ENCODE assay signal across 16 cellular contexts in the genomic region with DNA sequence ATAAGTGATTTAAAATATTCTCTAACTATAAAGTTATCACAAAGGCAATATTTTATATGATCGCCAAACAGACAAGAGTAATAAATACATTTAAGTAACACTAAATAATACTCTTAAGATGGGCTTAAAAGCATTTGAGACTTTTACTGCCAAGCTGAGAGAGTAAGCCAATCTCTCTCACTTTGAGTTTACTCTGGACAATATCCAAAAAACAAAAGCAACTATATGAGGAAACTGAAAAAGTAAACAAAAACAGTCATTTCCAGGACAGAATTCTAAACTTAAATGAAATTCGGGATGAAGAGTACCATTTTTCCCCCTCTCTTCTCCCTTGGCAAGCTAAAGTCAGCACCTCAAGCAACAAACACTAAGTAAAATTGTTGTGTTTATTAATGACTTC.
DNase-seq lines count a peak whose midpoint lies in the region; ATAC-seq, FAIRE-seq and TF ChIP-seq lines count a peak whose summit lies in the region.
"Had no signal": no experiment of that assay in that cellular context is flagged by ENCODE, and none has a peak within 500 bp of the region (broad histone marks: within the 10 kb centered on the region; RNA-seq: fewer than 3 reads in every experiment).

No MANE protein-coding gene starts in this region.

- H3K9ac ChIP-seq in liver (ENCODE audit: low read depth in 1 of 2, low read length in 2 of 2) (no peak overlapping the region), HepG2 (ENCODE audit: insufficient read depth, low read depth, low read length) (no peak overlapping the region)

- DNase-seq in HepG2 (ENCODE audit: low spot score) (no peak), astrocyte of the spinal cord (ENCODE audit: low read depth, low spot score) (peak; percentile 46), hepatic stellate cell (ENCODE audit: low spot score) (peak; percentile 8), NCI-H2081 treated with DMSO at 0.1 percent for 48 hours (lab: John Stamatoyannopoulos, UW) (no peak)
- DNase-seq: activated CD8-positive, alpha-beta T cell treated with anti-CD3 and anti-CD28 coated beads for 36 hours; activated effector memory CD4-positive, alpha-beta T cell treated with anti-CD3 and anti-CD28 coated beads, Interleukin-2, amount 50 U/mL, for 16 hours; Kasumi-1; NCI-H2029; ovary; stimulated activated CD4-positive, alpha-beta T cell treated with anti-CD3 and anti-CD28 coated beads, Interleukin-15, amount 100 ng/mL, for 24 hours had no signal

- no peaks in the 10 kb centered on the region for H3K9me3 ChIP-seq in liver (ENCODE audit: control insufficient read depth in 4 of 4, low read length in 3 of 4)
- no peaks in the 10 kb centered on the region for H3K9me3 ChIP-seq in HepG2 (ENCODE audit: low read length)
- H3K9me3 ChIP-seq: ovary had no signal

- ATAC-seq in HepG2 = no peak
- no peak for ATAC-seq in GM18909 (IDR thresholded peaks at IDR 0.05; ENCODE audit: poor library complexity, unreplicated experiment)
- no peak for ATAC-seq in HG02885 (IDR thresholded peaks at IDR 0.05; ENCODE audit: poor library complexity, unreplicated experiment)
- ATAC-seq: activated CD8-positive, alpha-beta T cell treated with anti-CD3 and anti-CD28 coated beads for 36 hours; esophagus mucosa had no signal

- in situ Hi-C loops in HepG2 (cut with HindIII; ENCODE audit: extremely low pct_ligation_motif_present, low pct_unique_long_range_greater_than_20kb) = no loop called here
- in situ Hi-C loops in astrocyte of the spinal cord (cut with HindIII; ENCODE audit: low sequenced_read_pairs) = no loop called here

- H4K20me1 ChIP-seq in HepG2 (ENCODE audit: insufficient read depth, low read length) = no peaks in the 10 kb centered on the region

- intact Hi-C loops in HepG2 (cut with micrococcal nuclease; ENCODE audit: unreplicated experiment) = no loop called here

- H2AFZ ChIP-seq in HepG2 (ENCODE audit: low read length) = no peak overlapping the region

- H3K36me3 ChIP-seq in liver (ENCODE audit: control insufficient read depth in 4 of 4, insufficient read depth in 3 of 4, low read depth in 1 of 4, low read length in 3 of 4) (peaks cover 3 to 13% (median 8%) of the 10 kb centered on the region in 4 donors), HepG2 (replicated peaks in 1 of 2; ENCODE audit: control insufficient read depth in 1 of 2, insufficient read depth in 2 of 2, low read length in 2 of 2) (peaks cover 0 to 14% of the 10 kb centered on the region in 2 experiments; a peak in 2 of 5 replicates), urinary bladder (ENCODE audit: insufficient read depth) (peaks cover 2% of the 10 kb centered on the region)
- H3K36me3 ChIP-seq: ovary had no signal

- FAIRE-seq in HepG2 (lab: Jason Lieb, UNC) = no peak

- H3K79me2 ChIP-seq in HepG2 (ENCODE audit: insufficient read depth, low read length) = no peaks in the 10 kb centered on the region

- H3K27me3 ChIP-seq in liver (ENCODE audit: control insufficient read depth in 4 of 4, insufficient read depth in 4 of 4, low read length in 3 of 4) = no peaks in the 10 kb centered on the region
- H3K27me3 ChIP-seq in HepG2 (ENCODE audit: control insufficient read depth in 1 of 2, insufficient read depth in 2 of 2, low read length in 2 of 2) = no peaks in the 10 kb centered on the region
- H3K27me3 ChIP-seq: ovary had no signal

- WGBS in liver = 51% methylated on average over 2 of the region's 2 CpGs
- 89% methylated on average over 2 of the region's 2 CpGs for WGBS in HepG2 (ENCODE audit: low lambda C conversion rate)
- 49% methylated on average over 2 of the region's 2 CpGs for WGBS in urinary bladder

- H3K4me3 ChIP-seq in liver (ENCODE audit: low read depth in 1 of 3, low read length in 3 of 3) = no peak overlapping the region
- no peak overlapping the region for H3K4me3 ChIP-seq in HepG2 (replicated peaks in 1 of 3; ENCODE audit: insufficient read depth in 1 of 3, low read depth in 2 of 3, low read length in 3 of 3)
- no peak overlapping the region for H3K4me3 ChIP-seq in astrocyte of the spinal cord (ENCODE audit: low read depth, low read length)
- H3K4me3 ChIP-seq in urinary bladder (ENCODE audit: low read depth, low read length) = no peak overlapping the region
- H3K4me3 ChIP-seq: ovary had no signal

- CTCF ChIA-PET in HepG2 (lab: Yijun Ruan, JAX; ENCODE audit: low intra/inter-chr PET ratio, low total read pairs) = no interaction called here

- TF ChIP-seq CTCF in liver (IDR thresholded peaks at IDR 0.05; ENCODE audit: low read depth, low read length, missing input control) (no peak), HepG2 (CRISPR knock-in tag; IDR thresholded peaks at IDR 0.05) (no peak), astrocyte of the spinal cord (IDR thresholded peaks at IDR 0.05; ENCODE audit: low read depth, low read length) (no peak)

- TF ChIP-seq POLR2A in HepG2 (IDR thresholded peaks at IDR 0.05; ENCODE audit: insufficient read depth in 1 of 2, low read depth in 2 of 2, low read length in 2 of 2) = no peak

- TF ChIP-seq EP300 in HepG2 (IDR thresholded peaks at IDR 0.05; ENCODE audit: low read depth in 2 of 2, low read length in 2 of 2) (no peak), HepG2 (CRISPR knock-in tag; IDR thresholded peaks at IDR 0.05; ENCODE audit: borderline replicate concordance) (no peak)

- POLR2A ChIA-PET in HepG2 (lab: Yijun Ruan, JAX) = no interaction called here

- TF ChIP-seq RAD21 in liver (IDR thresholded peaks at IDR 0.05) = no peak
- no peak for TF ChIP-seq RAD21 in HepG2 (CRISPR knock-in tag; IDR thresholded peaks at IDR 0.05)

- H3K27ac ChIP-seq in liver (ENCODE audit: low read depth in 1 of 2, low read length in 2 of 2) (peak overlapping the region; percentile 25 to 61), HepG2 (ENCODE audit: extremely low read length, insufficient read depth, low read length) (no peak overlapping the region), urinary bladder (ENCODE audit: low read depth) (peak overlapping the region; percentile 38)
- H3K27ac ChIP-seq: HL-60, ovary had no signal

- no peak overlapping the region for H3K4me2 ChIP-seq in HepG2 (ENCODE audit: low read depth, low read length)

- no TSS peak for BruUV-seq in HepG2 (replicated peaks; lab: Mats Ljungman, UMichigan)

- H3K4me1 ChIP-seq in liver (ENCODE audit: control insufficient read depth in 4 of 4, insufficient read depth in 4 of 4, low read length in 3 of 4) (peaks cover 0 to 9% (median 7%) of the 10 kb centered on the region in 4 donors), HepG2 (ENCODE audit: insufficient read depth, low read length) (no peaks in the 10 kb centered on the region), urinary bladder (ENCODE audit: insufficient read depth) (no peaks in the 10 kb centered on the region)

TF ChIP-seq in liver, 16 proteins besides CTCF, POLR2A, EP300 and RAD21:
- TF ChIP-seq NR2F2 (IDR thresholded peaks at IDR 0.05) (no peak), FOXA1 (IDR thresholded peaks at IDR 0.05) (no peak), HNF4G (IDR thresholded peaks at IDR 0.05) (no peak), SP1 (IDR thresholded peaks at IDR 0.05) (no peak), MAX (IDR thresholded peaks at IDR 0.05) (no peak), ATF3 (IDR thresholded peaks at IDR 0.05) (no peak), YY1 (IDR thresholded peaks at IDR 0.05) (no peak)

TF ChIP-seq in HepG2, 621 proteins besides CTCF, POLR2A, EP300 and RAD21:
- TF ChIP-seq, protein P1, sequence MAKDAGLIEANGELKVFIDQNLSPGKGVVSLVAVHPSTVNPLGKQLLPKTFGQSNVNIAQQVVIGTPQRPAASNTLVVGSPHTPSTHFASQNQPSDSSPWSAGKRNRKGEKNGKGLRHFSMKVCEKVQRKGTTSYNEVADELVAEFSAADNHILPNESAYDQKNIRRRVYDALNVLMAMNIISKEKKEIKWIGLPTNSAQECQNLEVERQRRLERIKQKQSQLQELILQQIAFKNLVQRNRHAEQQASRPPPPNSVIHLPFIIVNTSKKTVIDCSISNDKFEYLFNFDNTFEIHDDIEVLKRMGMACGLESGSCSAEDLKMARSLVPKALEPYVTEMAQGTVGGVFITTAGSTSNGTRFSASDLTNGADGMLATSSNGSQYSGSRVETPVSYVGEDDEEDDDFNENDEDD (CRISPR knock-in tag; IDR thresholded peaks at IDR 0.05; ENCODE audit: borderline replicate concordance) = no peak
- TF ChIP-seq KAT2B (IDR thresholded peaks at IDR 0.05; ENCODE audit: borderline replicate concordance, low read depth, low read length) = no peak
- no peak for TF ChIP-seq WIZ (CRISPR knock-in tag; IDR thresholded peaks at IDR 0.05)
- TF ChIP-seq ZNF850 (CRISPR knock-in tag; conservative IDR thresholded peaks at IDR 0.05) = no peak
- no peak for TF ChIP-seq ESRRA (CRISPR knock-in tag; IDR thresholded peaks at IDR 0.05; ENCODE audit: low read depth)
- no peak for TF ChIP-seq KLF16 (CRISPR knock-in tag; IDR thresholded peaks at IDR 0.05)

Comparison
In these comparisons a context has a peak if more than half of its experiments do, and no peak if none do; other contexts are left out.
1. DNase-seq: peak in astrocyte of the spinal cord (single experiment) and hepatic stellate cell (single experiment); none in HepG2 (single experiment) and NCI-H2081 treated with DMSO at 0.1 percent for 48 hours (single experiment).